28 cellular contexts compared by ENCODE assay signal in genomic region chr2:63580651-63581050, GRCh38. TPM values are rescaled to one million over a fixed set of nuclear protein-coding genes. Genes with fewer than 3 reads are reported as not detected.
DNase-seq lines count a peak whose midpoint lies in the region; ATAC-seq, FAIRE-seq and TF ChIP-seq lines count a peak whose summit lies in the region.
"Had no signal": no experiment of that assay in that cellular context is flagged by ENCODE, and none has a peak within 500 bp of the region (broad histone marks: within the 10 kb centered on the region; RNA-seq: fewer than 3 reads in every experiment).

No MANE protein-coding gene starts in this region.

- no peak for TF ChIP-seq EP300 in suprapubic skin (IDR thresholded peaks at IDR 0.05)

- TF ChIP-seq POLR2A in suprapubic skin (IDR thresholded peaks at IDR 0.05): no peak

- H3K27me3 ChIP-seq in keratinocyte (ENCODE audit: control insufficient read depth, extremely low read depth, insufficient read depth, low read length): no peaks in the 10 kb centered on the region
- H3K27me3 ChIP-seq in suprapubic skin: no peaks in the 10 kb centered on the region
- H3K27me3 ChIP-seq: adrenal gland, neural progenitor cell had no signal

- no peaks in the 10 kb centered on the region for H4K20me1 ChIP-seq in keratinocyte (ENCODE audit: control insufficient read depth, extremely low read depth, insufficient read depth, low read length)

- TF ChIP-seq CTCF in keratinocyte (optimal IDR thresholded peaks at IDR 0.05 in 1 of 3, IDR thresholded peaks at IDR 0.05 in 1 of 3, conservative IDR thresholded peaks at IDR 0.05 in 1 of 3; ENCODE audit: extremely low read depth in 1 of 3, insufficient read depth in 2 of 3, low read length in 3 of 3): no peak
- TF ChIP-seq CTCF in suprapubic skin (IDR thresholded peaks at IDR 0.05): no peak

- no peak for FAIRE-seq in keratinocyte (lab: Jason Lieb, UNC)
- FAIRE-seq: H1 had no signal

- H3K4me3 ChIP-seq in keratinocyte (ENCODE audit: control insufficient read depth in 2 of 3, extremely low read depth in 1 of 3, insufficient read depth in 2 of 3, low read depth in 1 of 3, low read length in 3 of 3): no peak overlapping the region
- no peak overlapping the region for H3K4me3 ChIP-seq in suprapubic skin
- H3K4me3 ChIP-seq: adrenal gland, neural progenitor cell had no signal

- H3K4me1 ChIP-seq in keratinocyte (ENCODE audit: control insufficient read depth, extremely low read depth, insufficient read depth, low read length): peaks cover 11% of the 10 kb centered on the region
- peaks cover 21% of the 10 kb centered on the region for H3K4me1 ChIP-seq in suprapubic skin
- H3K4me1 ChIP-seq: Caco-2, neural progenitor cell had no signal

- 52% methylated on average over 2 of the region's 2 CpGs for WGBS in suprapubic skin

- H2AFZ ChIP-seq in keratinocyte (ENCODE audit: control insufficient read depth, low read length): peak overlapping the region; percentile 79
- H2AFZ ChIP-seq: neural progenitor cell had no signal

- no peaks in the 10 kb centered on the region for H3K79me2 ChIP-seq in keratinocyte (ENCODE audit: control insufficient read depth, insufficient read depth, low read length)

- peak overlapping the region; percentile 78 for H3K4me2 ChIP-seq in keratinocyte (ENCODE audit: control insufficient read depth, extremely low read depth, insufficient read depth, low read depth, low read length)
- H3K4me2 ChIP-seq: neural progenitor cell had no signal

- ATAC-seq in SK-N-SH treated with all-trans-retinoic acid at 6 μM for 48 hours (peak; percentile 40; the same call in 2 of the 3 replicates), HG03378 (IDR thresholded peaks at IDR 0.05; ENCODE audit: unreplicated experiment) (no peak), HG03432 (IDR thresholded peaks at IDR 0.05; ENCODE audit: unreplicated experiment) (no peak), GM21825 (IDR thresholded peaks at IDR 0.05; ENCODE audit: unreplicated experiment) (no peak)
- ATAC-seq: left colon, T-helper 17 cell had no signal

- H3K27ac ChIP-seq in keratinocyte (ENCODE audit: control insufficient read depth, insufficient read depth, low read length): peak overlapping the region; percentile 45
- H3K27ac ChIP-seq in suprapubic skin: peak overlapping the region; percentile 81
- H3K27ac ChIP-seq: 22Rv1, C4-2B, neural progenitor cell had no signal

- H3K9me1 ChIP-seq in keratinocyte (ENCODE audit: control insufficient read depth, extremely low read depth, insufficient read depth, low read length): no peaks in the 10 kb centered on the region

- H3K36me3 ChIP-seq in keratinocyte (ENCODE audit: control insufficient read depth in 2 of 2, extremely low read depth in 1 of 2, insufficient read depth in 2 of 2, low read length in 2 of 2) (no peaks in the 10 kb centered on the region), suprapubic skin (no peaks in the 10 kb centered on the region)
- H3K36me3 ChIP-seq: adrenal gland, neural progenitor cell had no signal

- peak overlapping the region; percentile 39 for H3K9ac ChIP-seq in keratinocyte (ENCODE audit: control insufficient read depth, extremely low read depth, insufficient read depth, low read length)
- H3K9ac ChIP-seq: neural progenitor cell had no signal

- peak; percentile 25 for DNase-seq in DMS 273 (lab: John Stamatoyannopoulos, UW; ENCODE audit: unreplicated experiment)
- DNase-seq in DMS 273 treated with DMSO at 0.1 percent for 48 hours (lab: John Stamatoyannopoulos, UW): no peak
- no peak for DNase-seq in keratinocyte (ENCODE audit: low read depth, low spot score)
- no peak for DNase-seq in suprapubic skin (ENCODE audit: low spot score in 2 of 2)
- DNase-seq: activated CD4-positive, alpha-beta memory T cell treated with anti-CD3 and anti-CD28 coated beads, Interleukin-2, amount 10 ng/mL, durations not matched to agents 7 days and 5 days; activated CD4-positive, alpha-beta T cell treated with anti-CD3 and anti-CD28 coated beads for 1 hour; activated CD8-positive, alpha-beta memory T cell treated with anti-CD3 and anti-CD28 coated beads, Interleukin-2, amount 50 U/mL, for 4 hours; activated naive CD4-positive, alpha-beta T cell treated with anti-CD3 and anti-CD28 coated beads for 36 hours; Caco-2; DND-41; GF-D8; KG1; left colon; mesendoderm; NCI-H1417; NCI-H2029; NCI-H524; stimulated activated CD8-positive, alpha-beta memory T cell treated with anti-CD3 and anti-CD28 coated beads, Interleukin-4, amount 100 ng/mL, for 48 hours; T-helper 17 cell had no signal

- H3K9me3 ChIP-seq in keratinocyte (ENCODE audit: control insufficient read depth, low read depth, low read length) (no peaks in the 10 kb centered on the region), suprapubic skin (no peaks in the 10 kb centered on the region)
- H3K9me3 ChIP-seq: adrenal gland, Caco-2 had no signal

- dilution Hi-C loops in keratinocyte (cut with MboI; ENCODE audit: extremely low pct_ligation_motif_present, low sequenced_read_pairs): no loop called here

TF ChIP-seq in SK-N-SH treated with all-trans-retinoic acid at 6 μM for 48 hours, 23 proteins besides CTCF, POLR2A, EP300 and RAD21:
- TF ChIP-seq OSR1 (CRISPR knock-in tag; IDR thresholded peaks at IDR 0.05) (no peak), ISL1 (CRISPR knock-in tag; IDR thresholded peaks at IDR 0.05) (peak; percentile 33; the same call in 1 of the 2 replicates), CREB5 (CRISPR knock-in tag; IDR thresholded peaks at IDR 0.05; ENCODE audit: low read depth) (no peak), ZNF8 (CRISPR knock-in tag; IDR thresholded peaks at IDR 0.05) (no peak), GLIS3 (CRISPR knock-in tag; IDR thresholded peaks at IDR 0.05) (no peak), ZNF70 (CRISPR knock-in tag; IDR thresholded peaks at IDR 0.05) (no peak), TCF4 (CRISPR knock-in tag; IDR thresholded peaks at IDR 0.05; ENCODE audit: borderline replicate concordance) (no peak), ZC3H10 (CRISPR knock-in tag; IDR thresholded peaks at IDR 0.05) (no peak)

RNA-seq across cellular contexts. Expression of gene WDPCP, which starts 7.6 kb away (rescaled TPM):
- polyA plus RNA-seq in keratinocyte: 2.4 to 2.9 TPM (median 2.7 TPM) in 3 replicates
- 2.0 TPM for polyA plus RNA-seq in keratinocyte (2011; ENCODE audit: low read depth)
- 1.8 and 2.5 TPM in 2 replicates for polyA plus RNA-seq in keratinocyte (2011; cell fraction: cytosol; rRNA removed)
- 3.8 and 5.5 TPM in 2 replicates for polyA plus RNA-seq in keratinocyte (2011; cell fraction: nucleus; rRNA removed)
- polyA plus RNA-seq in keratinocyte (2012; ENCODE audit: low replicate concordance): 1.9 TPM in 2 replicates
- 2.4 to 10.8 TPM (median 7.2 TPM) in 3 replicates for polyA minus RNA-seq in keratinocyte
- 3.5 TPM for polyA minus RNA-seq in keratinocyte (2011; cell fraction: cytosol; rRNA and poly(A)+ RNA removed)
- 11.1 and 21.6 TPM in 2 replicates for polyA minus RNA-seq in keratinocyte (2011; cell fraction: nucleus; rRNA and poly(A)+ RNA removed)
- total RNA-seq in suprapubic skin: 10 to 100 TPM in 1 of 4 donors, 1 to 10 TPM in 3; 6.7 to 18.7 (median 9.7) TPM

RNA-seq across cellular contexts. Expression of gene MDH1, which starts 8.1 kb away (rescaled TPM):
- polyA plus RNA-seq in keratinocyte: 233 to 320 TPM (median 254 TPM) in 3 replicates
- polyA plus RNA-seq in keratinocyte (2011; ENCODE audit: low read depth): 55.7 TPM
- polyA plus RNA-seq in keratinocyte (2011; cell fraction: cytosol; rRNA removed): 180 and 295 TPM in 2 replicates
- 202 and 234 TPM in 2 replicates for polyA plus RNA-seq in keratinocyte (2011; cell fraction: nucleus; rRNA removed)
- 105 and 135 TPM in 2 replicates for polyA plus RNA-seq in keratinocyte (2012; ENCODE audit: low replicate concordance)
- 65.8 to 120 TPM (median 89.8 TPM) in 3 replicates for polyA minus RNA-seq in keratinocyte
- polyA minus RNA-seq in keratinocyte (2011; cell fraction: cytosol; rRNA and poly(A)+ RNA removed): 70.8 TPM
- polyA minus RNA-seq in keratinocyte (2011; cell fraction: nucleus; rRNA and poly(A)+ RNA removed): 35.0 and 55.6 TPM in 2 replicates
- total RNA-seq in suprapubic skin: 100 to 1,000 TPM in 3 of 4 donors, 10 to 100 TPM in 1; 90.7 to 153 (median 131) TPM
